Comparison of ENCODE assay signal across 9 cellular contexts in genomic region chr7:44849277-44850210, GRCh38. TPM values are rescaled to one million over a fixed set of nuclear protein-coding genes. Genes with fewer than 3 reads are reported as not detected.
A peak's percentile ranks its signal among the peaks of the same experiment; 100 is the strongest.
DNase-seq lines count a peak whose midpoint lies in the region; ATAC-seq, FAIRE-seq and TF ChIP-seq lines count a peak whose summit lies in the region.
"Had no signal": no experiment of that assay in that cellular context is flagged by ENCODE, and none has a peak within 500 bp of the region (broad histone marks: within the 10 kb centered on the region; RNA-seq: fewer than 3 reads in every experiment).

No MANE protein-coding gene starts in this region.

- no peak for ATAC-seq in HepG2
- no peak for ATAC-seq in right lobe of liver
- ATAC-seq in GM21423 (IDR thresholded peaks at IDR 0.05; ENCODE audit: unreplicated experiment) = no peak

- TF ChIP-seq CTCF in HepG2 (CRISPR knock-in tag; IDR thresholded peaks at IDR 0.05) (no peak), right lobe of liver (IDR thresholded peaks at IDR 0.05) (no peak), SU-DHL-6 (IDR thresholded peaks at IDR 0.05; ENCODE audit: insufficient read depth, low read length, poor library complexity, severe bottlenecking) (no peak)

- TF ChIP-seq EP300 in HepG2 (IDR thresholded peaks at IDR 0.05; ENCODE audit: low read depth in 2 of 2, low read length in 2 of 2) (no peak), HepG2 (CRISPR knock-in tag; IDR thresholded peaks at IDR 0.05; ENCODE audit: borderline replicate concordance) (no peak)

- BruUV-seq in HepG2 (replicated peaks; lab: Mats Ljungman, UMichigan) = no TSS peak

- FAIRE-seq in HepG2 (lab: Jason Lieb, UNC) = no peak

- DNase-seq in HepG2 (ENCODE audit: low spot score) = no peak
- DNase-seq in right lobe of liver = no peak
- no peak for DNase-seq in NCI-H187 treated with DMSO at 0.1 percent for 48 hours (lab: John Stamatoyannopoulos, UW)
- no peak for DNase-seq in NCI-H526 treated with DMSO at 0.1 percent for 48 hours (lab: John Stamatoyannopoulos, UW)
- DNase-seq in NCI-H524 (lab: John Stamatoyannopoulos, UW) = no peak
- DNase-seq: esophagus squamous epithelium had no signal

- peak overlapping the region; percentile 76 for H3K4me2 ChIP-seq in HepG2 (ENCODE audit: low read depth, low read length)
- H3K4me2 ChIP-seq in SU-DHL-6 (ENCODE audit: low read depth, low read length, poor library complexity, severe bottlenecking) = peak overlapping the region; percentile 91

- POLR2A ChIA-PET in HepG2 (lab: Yijun Ruan, JAX) = interaction anchor here (0.6 to 1.1 kb wide), 4 partner anchors 10 to 276 kb away, joined by 3 to 5 read pairs (median 4); partner anchors contain the start of gene DDX56

- intact Hi-C loops in HepG2 (cut with micrococcal nuclease; ENCODE audit: unreplicated experiment) = loop anchor here (2.0 kb wide), 1 partner anchor 53 kb away; the partner anchor contains the start of gene PPIA
- intact Hi-C loops in right lobe of liver (cut with DNase I) = loop anchor here (10.0 kb wide), 3 partner anchors 75 to 285 kb away; partner anchors contain the start of gene TMED4 (in 1 of the 2)

- CTCF ChIA-PET in HepG2 (lab: Yijun Ruan, JAX; ENCODE audit: low intra/inter-chr PET ratio, low total read pairs) = interaction anchor here (2.3 kb wide), 1 partner anchor 262 kb away, joined by 9 read pairs; no protein-coding TSS in a partner anchor

- TF ChIP-seq POLR2A in HepG2 (IDR thresholded peaks at IDR 0.05; ENCODE audit: insufficient read depth in 1 of 2, low read depth in 2 of 2, low read length in 2 of 2) (no peak), right lobe of liver (IDR thresholded peaks at IDR 0.05) (no peak)

- H3K36me3 ChIP-seq in HepG2 (replicated peaks in 1 of 2; ENCODE audit: control insufficient read depth in 1 of 2, insufficient read depth in 2 of 2, low read length in 2 of 2) (no peaks in the 10 kb centered on the region), right lobe of liver (no peaks in the 10 kb centered on the region), SU-DHL-6 (ENCODE audit: low read length) (no peaks in the 10 kb centered on the region), iPS-15b (ENCODE audit: control insufficient read depth, insufficient read depth, low read length) (no peaks in the 10 kb centered on the region)
- H3K36me3 ChIP-seq: esophagus squamous epithelium had no signal

- in situ Hi-C loops in HepG2 (cut with HindIII; ENCODE audit: extremely low pct_ligation_motif_present, low pct_unique_long_range_greater_than_20kb) = loop anchor here (10.0 kb wide), 1 partner anchor 285 kb away; no protein-coding TSS in a partner anchor

- no peaks in the 10 kb centered on the region for H3K9me2 ChIP-seq in SU-DHL-6 (replicated peaks; ENCODE audit: insufficient read depth, low read length)

- TF ChIP-seq RAD21 in HepG2 (CRISPR knock-in tag; IDR thresholded peaks at IDR 0.05) = no peak

- H3K9ac ChIP-seq in HepG2 (ENCODE audit: insufficient read depth, low read depth, low read length) (peak overlapping the region; percentile 84; the same call in 1 of the 2 replicates), SU-DHL-6 (ENCODE audit: low read length) (peak overlapping the region; percentile 93), iPS-15b (ENCODE audit: low read depth, low read length) (peak overlapping the region; percentile 77)

- no peaks in the 10 kb centered on the region for H3K9me3 ChIP-seq in HepG2 (ENCODE audit: low read length)
- H3K9me3 ChIP-seq in right lobe of liver = no peaks in the 10 kb centered on the region
- no peaks in the 10 kb centered on the region for H3K9me3 ChIP-seq in SU-DHL-6 (ENCODE audit: insufficient read depth, low read length)
- H3K9me3 ChIP-seq in iPS-15b (ENCODE audit: control insufficient read depth, insufficient read depth, low read length) = no peaks in the 10 kb centered on the region
- H3K9me3 ChIP-seq: esophagus squamous epithelium had no signal

- WGBS in HepG2 (ENCODE audit: low lambda C conversion rate) = 87% methylated on average over 14 of the region's 14 CpGs
- 63% methylated on average over 8 of the region's 14 CpGs for WGBS in right lobe of liver (ENCODE audit: insufficient coverage, low coverage, low lambda C conversion rate, missing lambda C conversion rate)

- H3K4me3 ChIP-seq in HepG2 (replicated peaks in 1 of 3; ENCODE audit: insufficient read depth in 1 of 3, low read depth in 2 of 3, low read length in 3 of 3) (peak overlapping the region in 2 of 3 experiments; percentile 44 to 78; a peak in 2 of 6 replicates), right lobe of liver (no peak overlapping the region), SU-DHL-6 (ENCODE audit: insufficient read depth, low read length, poor library complexity, severe bottlenecking) (peak overlapping the region; percentile 95), iPS-15b (ENCODE audit: low read depth, low read length) (peak overlapping the region; percentile 91)

- peak overlapping the region; percentile 94 for H3K27ac ChIP-seq in HepG2 (ENCODE audit: extremely low read length, insufficient read depth, low read length)
- H3K27ac ChIP-seq in right lobe of liver = no peak overlapping the region
- peak overlapping the region; percentile 90; the same call in 1 of the 2 replicates for H3K27ac ChIP-seq in SU-DHL-6 (ENCODE audit: low read depth, low read length)

- H2AFZ ChIP-seq in HepG2 (ENCODE audit: low read length) = no peak overlapping the region
- peak overlapping the region; percentile 87 for H2AFZ ChIP-seq in SU-DHL-6 (ENCODE audit: low read depth, low read length, severe bottlenecking)

- H4K20me1 ChIP-seq in HepG2 (ENCODE audit: insufficient read depth, low read length) = peaks cover 20% of the 10 kb centered on the region
- H4K20me1 ChIP-seq in SU-DHL-6 (ENCODE audit: low read depth, low read length) = peaks cover 21% of the 10 kb centered on the region

- H3K4me1 ChIP-seq in HepG2 (ENCODE audit: insufficient read depth, low read length) = peaks cover 32% of the 10 kb centered on the region
- peaks cover 0 to 13% (median 8%) of the 10 kb centered on the region in 4 donors for H3K4me1 ChIP-seq in right lobe of liver
- no peaks in the 10 kb centered on the region for H3K4me1 ChIP-seq in iPS-15b (ENCODE audit: control insufficient read depth, insufficient read depth, low read length)

- H3K27me3 ChIP-seq in HepG2 (ENCODE audit: control insufficient read depth in 1 of 2, insufficient read depth in 2 of 2, low read length in 2 of 2) = no peaks in the 10 kb centered on the region; a peak in 1 of 5 replicates
- no peaks in the 10 kb centered on the region for H3K27me3 ChIP-seq in right lobe of liver
- no peaks in the 10 kb centered on the region for H3K27me3 ChIP-seq in SU-DHL-6 (ENCODE audit: low read length)
- H3K27me3 ChIP-seq in iPS-15b (ENCODE audit: control insufficient read depth, insufficient read depth, low read length) = no peaks in the 10 kb centered on the region
- H3K27me3 ChIP-seq: esophagus squamous epithelium had no signal

- H3K79me2 ChIP-seq in HepG2 (ENCODE audit: insufficient read depth, low read length) = peaks cover 30% of the 10 kb centered on the region
- peaks cover 34% of the 10 kb centered on the region for H3K79me2 ChIP-seq in SU-DHL-6 (ENCODE audit: insufficient read depth, low read length)

- H3F3A ChIP-seq in SU-DHL-6 (ENCODE audit: insufficient read depth) = peaks cover 45% of the 10 kb centered on the region

RNA-seq across cellular contexts. Expression of gene H2AZ2, which starts 1.7 kb away (rescaled TPM):
- total RNA-seq in HepG2 (2016; rRNA removed; fragmentation: Illumina TruSeq; extraction: Trizol) (223 and 272 TPM in 2 replicates), right lobe of liver (10 to 100 TPM; 49.3 to 69.1 (median 60.9) TPM)
- 109 and 136 TPM in 2 replicates for total RNA-seq in HepG2 (2016; cell fraction: cytosol; rRNA removed; fragmentation: Illumina TruSeq; extraction: Trizol; ENCODE audit: low read depth)
- 225 and 261 TPM in 2 replicates for total RNA-seq in HepG2 (2016; cell fraction: insoluble cytoplasmic fraction; rRNA removed; fragmentation: Illumina TruSeq; extraction: Trizol)
- 214 and 217 TPM in 2 replicates for total RNA-seq in HepG2 (2016; cell fraction: membrane; rRNA removed; fragmentation: Illumina TruSeq; extraction: Trizol)
- total RNA-seq in HepG2 (2016; cell fraction: nucleus; rRNA removed; fragmentation: Illumina TruSeq; extraction: Trizol) = 118 and 122 TPM in 2 replicates
- 93.2 and 121 TPM in 2 replicates for polyA plus RNA-seq in HepG2 (2011; rRNA removed)
- 110 and 123 TPM in 2 replicates for polyA plus RNA-seq in HepG2 (2011; cell fraction: cytosol; rRNA removed)
- 34.1 and 41.1 TPM in 2 replicates for polyA plus RNA-seq in HepG2 (2011; cell fraction: nucleus; rRNA removed)
- 101 and 124 TPM in 2 replicates for polyA plus RNA-seq in HepG2 (2012)
- 169 and 220 TPM in 2 replicates for polyA plus RNA-seq in HepG2 (2016; cell fraction: cytosol; fragmentation: Illumina TruSeq; extraction: Trizol; ENCODE audit: low read depth)
- 277 and 298 TPM in 2 replicates for polyA plus RNA-seq in HepG2 (2016; cell fraction: insoluble cytoplasmic fraction; fragmentation: Illumina TruSeq; extraction: Trizol; ENCODE audit: low read depth)
- 226 and 259 TPM in 2 replicates for polyA plus RNA-seq in HepG2 (2016; cell fraction: membrane; fragmentation: Illumina TruSeq; extraction: Trizol; ENCODE audit: low read depth)
- 188 and 191 TPM in 2 replicates for polyA plus RNA-seq in HepG2 (2016; cell fraction: nucleus; fragmentation: Illumina TruSeq; extraction: Trizol; ENCODE audit: insufficient read depth, low read depth)
- polyA minus RNA-seq in HepG2 (2011; rRNA and poly(A)+ RNA removed; ENCODE audit: low replicate concordance) = 67.1 and 192 TPM in 2 replicates
- polyA minus RNA-seq in HepG2 (2011; cell fraction: cytosol; rRNA and poly(A)+ RNA removed) = 42.5 and 43.2 TPM in 2 replicates
- polyA minus RNA-seq in HepG2 (2011; cell fraction: nucleus; rRNA and poly(A)+ RNA removed) = 36.7 and 41.4 TPM in 2 replicates

RNA-seq across cellular contexts. Expression of gene PURB, which starts 35.8 kb away (rescaled TPM):
- total RNA-seq in HepG2 (2016; rRNA removed; fragmentation: Illumina TruSeq; extraction: Trizol) (4.3 and 10.1 TPM in 2 replicates), right lobe of liver (1 to 10 TPM; 4.9 to 6.9 (median 6.7) TPM)
- 0.61 and 0.71 TPM in 2 replicates for total RNA-seq in HepG2 (2016; cell fraction: cytosol; rRNA removed; fragmentation: Illumina TruSeq; extraction: Trizol; ENCODE audit: low read depth)
- 4.3 and 10.1 TPM in 2 replicates for total RNA-seq in HepG2 (2016; cell fraction: insoluble cytoplasmic fraction; rRNA removed; fragmentation: Illumina TruSeq; extraction: Trizol)
- 4.2 and 4.9 TPM in 2 replicates for total RNA-seq in HepG2 (2016; cell fraction: membrane; rRNA removed; fragmentation: Illumina TruSeq; extraction: Trizol)
- 9.4 and 9.7 TPM in 2 replicates for total RNA-seq in HepG2 (2016; cell fraction: nucleus; rRNA removed; fragmentation: Illumina TruSeq; extraction: Trizol)
- 2.3 and 2.7 TPM in 2 replicates for polyA plus RNA-seq in HepG2 (2011; rRNA removed)
- 1.0 and 1.7 TPM in 2 replicates for polyA plus RNA-seq in HepG2 (2011; cell fraction: cytosol; rRNA removed)
- 2.3 and 3.8 TPM in 2 replicates for polyA plus RNA-seq in HepG2 (2011; cell fraction: nucleus; rRNA removed)
- polyA plus RNA-seq in HepG2 (2012) = 6.1 and 7.3 TPM in 2 replicates
- 0.64 and 0.70 TPM in 2 replicates for polyA plus RNA-seq in HepG2 (2016; cell fraction: cytosol; fragmentation: Illumina TruSeq; extraction: Trizol; ENCODE audit: low read depth)
- polyA plus RNA-seq in HepG2 (2016; cell fraction: insoluble cytoplasmic fraction; fragmentation: Illumina TruSeq; extraction: Trizol; ENCODE audit: low read depth) = 9.2 and 9.5 TPM in 2 replicates
- 2.2 and 2.3 TPM in 2 replicates for polyA plus RNA-seq in HepG2 (2016; cell fraction: membrane; fragmentation: Illumina TruSeq; extraction: Trizol; ENCODE audit: low read depth)
- 14.1 and 14.9 TPM in 2 replicates for polyA plus RNA-seq in HepG2 (2016; cell fraction: nucleus; fragmentation: Illumina TruSeq; extraction: Trizol; ENCODE audit: insufficient read depth, low read depth)
- 1.9 and 4.8 TPM in 2 replicates for polyA minus RNA-seq in HepG2 (2011; rRNA and poly(A)+ RNA removed; ENCODE audit: low replicate concordance)
- polyA minus RNA-seq in HepG2 (2011; cell fraction: cytosol; rRNA and poly(A)+ RNA removed) = 4.7 and 5.6 TPM in 2 replicates
- 9.7 and 10.8 TPM in 2 replicates for polyA minus RNA-seq in HepG2 (2011; cell fraction: nucleus; rRNA and poly(A)+ RNA removed)

RNA-seq across cellular contexts. Expression of gene PPIA, which starts 53.1 kb away (rescaled TPM):
- total RNA-seq in HepG2 (2016; rRNA removed; fragmentation: Illumina TruSeq; extraction: Trizol) = 2,268 and 3,314 TPM in 2 replicates
- 754 and 802 TPM in 2 replicates for total RNA-seq in HepG2 (2016; cell fraction: cytosol; rRNA removed; fragmentation: Illumina TruSeq; extraction: Trizol; ENCODE audit: low read depth)
- total RNA-seq in HepG2 (2016; cell fraction: insoluble cytoplasmic fraction; rRNA removed; fragmentation: Illumina TruSeq; extraction: Trizol) = 2,242 and 3,472 TPM in 2 replicates
- total RNA-seq in HepG2 (2016; cell fraction: membrane; rRNA removed; fragmentation: Illumina TruSeq; extraction: Trizol) = 997 and 1,006 TPM in 2 replicates
- total RNA-seq in HepG2 (2016; cell fraction: nucleus; rRNA removed; fragmentation: Illumina TruSeq; extraction: Trizol) = 760 and 791 TPM in 2 replicates
- 2,460 and 3,010 TPM in 2 replicates for polyA plus RNA-seq in HepG2 (2011; rRNA removed)
- 2,797 and 3,003 TPM in 2 replicates for polyA plus RNA-seq in HepG2 (2011; cell fraction: cytosol; rRNA removed)
- 624 and 737 TPM in 2 replicates for polyA plus RNA-seq in HepG2 (2011; cell fraction: nucleus; rRNA removed)
- polyA plus RNA-seq in HepG2 (2012) = 1,687 and 1,874 TPM in 2 replicates
- polyA plus RNA-seq in HepG2 (2016; cell fraction: cytosol; fragmentation: Illumina TruSeq; extraction: Trizol; ENCODE audit: low read depth) = 1,121 and 1,153 TPM in 2 replicates
- 3,894 and 4,262 TPM in 2 replicates for polyA plus RNA-seq in HepG2 (2016; cell fraction: insoluble cytoplasmic fraction; fragmentation: Illumina TruSeq; extraction: Trizol; ENCODE audit: low read depth)
- polyA plus RNA-seq in HepG2 (2016; cell fraction: membrane; fragmentation: Illumina TruSeq; extraction: Trizol; ENCODE audit: low read depth) = 1,143 and 1,145 TPM in 2 replicates
- 1,363 and 1,473 TPM in 2 replicates for polyA plus RNA-seq in HepG2 (2016; cell fraction: nucleus; fragmentation: Illumina TruSeq; extraction: Trizol; ENCODE audit: insufficient read depth, low read depth)
- 700 and 1,641 TPM in 2 replicates for polyA minus RNA-seq in HepG2 (2011; rRNA and poly(A)+ RNA removed; ENCODE audit: low replicate concordance)
- polyA minus RNA-seq in HepG2 (2011; cell fraction: cytosol; rRNA and poly(A)+ RNA removed) = 495 and 562 TPM in 2 replicates
- 234 and 280 TPM in 2 replicates for polyA minus RNA-seq in HepG2 (2011; cell fraction: nucleus; rRNA and poly(A)+ RNA removed)
- 1,000 to 10,000 TPM in 2 of 6 experiments, 100 to 1,000 TPM in 4; 530 to 1,528 (median 637) TPM for total RNA-seq in right lobe of liver

Comparison
In these comparisons a context has a peak if more than half of its experiments do, and no peak if none do; other contexts are left out.
1. H3K27ac ChIP-seq: peak in HepG2 (single experiment) and SU-DHL-6 (single experiment); none in right lobe of liver (0 of 3).
2. H3K4me3 ChIP-seq: peak in HepG2 (2 of 3), SU-DHL-6 (single experiment) and iPS-15b (single experiment); none in right lobe of liver (0 of 3).
3. Peak in every context shown above with its lines, with median percentiles within 50 percentile points of each other: H3K9ac ChIP-seq.